11 cellular contexts compared by ENCODE assay signal in genomic region chr18:32216390-32216789, GRCh38. TPM values are rescaled to one million over a fixed set of nuclear protein-coding genes. Genes with fewer than 3 reads are reported as not detected.
"Had no signal": no experiment of that assay in that cellular context is flagged by ENCODE, and none has a peak within 500 bp of the region (broad histone marks: within the 10 kb centered on the region; RNA-seq: fewer than 3 reads in every experiment).

No MANE protein-coding gene starts in this region.

- H3K4me2 ChIP-seq: GM23338 had no signal

- H3K9me3 ChIP-seq: HAP-1 had no signal

- H3K4me3 ChIP-seq: GM23248, GM23338, HAP-1 had no signal

- H3K4me1 Mint-ChIP-seq: GM23338 had no signal

- H3K27ac Mint-ChIP-seq: GM23338, H9, HFFc6 had no signal

- H3K27ac ChIP-seq: GM23248 had no signal

- H3K9ac ChIP-seq: GM23248 had no signal

- H3K36me3 ChIP-seq: HAP-1 had no signal

- DNase-seq: GM23248, GOT3, H7, H9, HCEC 1CT, HFFc6 had no signal

- H3K4me1 ChIP-seq: HAP-1 had no signal

- H2AFZ ChIP-seq: GM23248, GM23338 had no signal

- H3K4me3 Mint-ChIP-seq: GM23338, H9, HFFc6 had no signal

- ATAC-seq: GM23338, HCT116 had no signal

- H3K9me3 Mint-ChIP-seq: GM23338, H9, HFFc6 had no signal

RNA-seq across cellular contexts. Expression of gene MEP1B, which starts 26.6 kb away (rescaled TPM):
- total RNA-seq: GM23248, GM23338, H1, H4, H7, H9, HFFc6 had no signal
